18 cellular contexts compared by ENCODE assay signal in the genomic region with DNA sequence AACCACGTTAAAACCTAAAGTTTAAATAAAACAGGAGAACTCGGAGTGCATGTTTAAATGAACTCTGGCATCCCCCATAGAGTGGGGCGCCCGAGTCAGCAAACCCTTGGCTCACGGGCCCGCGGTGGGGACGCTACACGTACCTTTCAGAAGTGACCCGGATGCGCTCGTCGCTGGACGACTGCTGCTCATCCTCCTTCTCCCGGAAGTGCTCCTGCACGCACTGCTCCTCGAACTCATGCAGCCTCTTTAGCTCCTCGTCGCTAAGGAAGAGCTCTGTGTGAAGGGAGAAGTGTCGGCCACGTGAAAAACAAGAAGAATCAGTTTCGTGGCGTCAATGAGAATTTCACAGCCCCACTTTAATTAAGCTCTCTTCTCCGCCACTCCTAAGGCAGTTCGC.
"Had no signal": no experiment of that assay in that cellular context is flagged by ENCODE, and none has a peak within 500 bp of the region (broad histone marks: within the 10 kb centered on the region; RNA-seq: fewer than 3 reads in every experiment).

No MANE protein-coding gene starts in this region.

- H3K27me3 Mint-ChIP-seq: stimulated activated naive B cell treated with anti-CD40 and anti-IgM and Interleukin-4, amounts not matched to agents 10 μg/mL and 1 μg/mL and 100 μg/mL, for 72 hours; stimulated activated naive CD8-positive, alpha-beta T cell treated with anti-CD3 and anti-CD28 coated beads, Interleukin-15, amount 100 ng/mL, for 72 hours had no signal

- H3K36me3 ChIP-seq: spleen, thoracic aorta, transverse colon had no signal

- H3K79me2 ChIP-seq: hepatocyte, parathyroid adenoma had no signal

- H3K4me3 Mint-ChIP-seq: endodermal cell; naive thymus-derived CD8-positive, alpha-beta T cell; stimulated activated naive B cell treated with anti-CD40 and anti-IgM and Interleukin-4, amounts not matched to agents 10 μg/mL and 1 μg/mL and 100 μg/mL, for 72 hours; stimulated activated naive CD8-positive, alpha-beta T cell treated with anti-CD3 and anti-CD28 coated beads, Interleukin-15, amount 100 ng/mL, for 72 hours had no signal

- DNase-seq: effector CD4-positive, alpha-beta T cell; endodermal cell; foreskin melanocyte; head of caudate nucleus; mucosa of descending colon; naive thymus-derived CD8-positive, alpha-beta T cell; occipital lobe; spleen; stimulated activated CD4-positive, alpha-beta T cell treated with anti-CD3 and anti-CD28 coated beads, Interleukin-15, amount 100 ng/mL, for 24 hours; stimulated activated CD4-positive, alpha-beta T cell treated with anti-CD3 and anti-CD28 coated beads, Interleukin-1b, Interleukin-23, amount 100 ng/mL, for 48 hours; stimulated activated CD4-positive, alpha-beta T cell treated with anti-CD3 and anti-CD28 coated beads, Interleukin-4, amount 100 ng/mL, for 4 hours; stimulated activated naive B cell treated with anti-CD40 and anti-IgM and Interleukin-4, amounts not matched to agents 10 μg/mL and 1 μg/mL and 100 μg/mL, for 72 hours; stimulated activated naive CD8-positive, alpha-beta T cell treated with anti-CD3 and anti-CD28 coated beads, Interleukin-15, amount 100 ng/mL, for 72 hours; transverse colon had no signal

- ATAC-seq: mucosa of descending colon; naive thymus-derived CD8-positive, alpha-beta T cell; stimulated activated naive B cell treated with anti-CD40 and anti-IgM and Interleukin-4, amounts not matched to agents 10 μg/mL and 1 μg/mL and 100 μg/mL, for 72 hours; stimulated activated naive CD8-positive, alpha-beta T cell treated with anti-CD3 and anti-CD28 coated beads, Interleukin-15, amount 100 ng/mL, for 72 hours had no signal

- H3K27me3 ChIP-seq: hepatocyte, spleen, transverse colon had no signal

- H3K9ac ChIP-seq: parathyroid adenoma had no signal

- H3K4me1 Mint-ChIP-seq: stimulated activated naive CD8-positive, alpha-beta T cell treated with anti-CD3 and anti-CD28 coated beads, Interleukin-15, amount 100 ng/mL, for 72 hours had no signal

- H3K4me3 ChIP-seq: coronary artery, hepatocyte, mucosa of descending colon, spleen, thoracic aorta, transverse colon had no signal

- H3K4me1 ChIP-seq: parathyroid adenoma had no signal

- H3K9me3 ChIP-seq: mucosa of descending colon, spleen, thoracic aorta, transverse colon had no signal

- H3K27ac Mint-ChIP-seq: naive thymus-derived CD8-positive, alpha-beta T cell; stimulated activated naive B cell treated with anti-CD40 and anti-IgM and Interleukin-4, amounts not matched to agents 10 μg/mL and 1 μg/mL and 100 μg/mL, for 72 hours; stimulated activated naive CD8-positive, alpha-beta T cell treated with anti-CD3 and anti-CD28 coated beads, Interleukin-15, amount 100 ng/mL, for 72 hours had no signal

- H3K27ac ChIP-seq: coronary artery, parathyroid adenoma, spleen, thoracic aorta, transverse colon had no signal

- H2AFZ ChIP-seq: hepatocyte, parathyroid adenoma had no signal

- H3K9me3 Mint-ChIP-seq: endodermal cell; naive thymus-derived CD8-positive, alpha-beta T cell; stimulated activated naive CD8-positive, alpha-beta T cell treated with anti-CD3 and anti-CD28 coated beads, Interleukin-15, amount 100 ng/mL, for 72 hours had no signal

- H3K36me3 Mint-ChIP-seq: naive thymus-derived CD8-positive, alpha-beta T cell; stimulated activated naive B cell treated with anti-CD40 and anti-IgM and Interleukin-4, amounts not matched to agents 10 μg/mL and 1 μg/mL and 100 μg/mL, for 72 hours had no signal
